In the genomic region with DNA sequence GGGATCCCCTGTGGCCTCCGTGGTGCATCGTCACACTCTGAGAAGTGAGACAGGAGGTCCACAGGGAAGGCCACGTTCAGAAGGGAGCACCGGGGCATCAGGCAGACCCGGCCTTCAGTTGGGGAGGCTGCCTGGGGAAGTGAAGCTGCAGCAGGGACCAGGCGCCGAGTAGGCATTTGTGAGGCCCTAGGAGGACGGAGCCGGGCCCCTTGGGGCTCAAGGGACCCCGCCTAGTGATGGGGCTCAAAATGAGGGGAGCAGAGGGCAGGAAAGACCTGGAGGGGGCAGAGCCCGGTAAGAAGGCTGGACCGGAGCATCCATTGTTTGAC, we compare ENCODE assay signal across 2 cellular contexts.
TF ChIP-seq lines count a peak whose summit lies in the region.

No MANE protein-coding gene starts in this region.

TF ChIP-seq in WTC11, 78 proteins besides CTCF, POLR2A, EP300 and RAD21:
- TF ChIP-seq, protein P1, sequence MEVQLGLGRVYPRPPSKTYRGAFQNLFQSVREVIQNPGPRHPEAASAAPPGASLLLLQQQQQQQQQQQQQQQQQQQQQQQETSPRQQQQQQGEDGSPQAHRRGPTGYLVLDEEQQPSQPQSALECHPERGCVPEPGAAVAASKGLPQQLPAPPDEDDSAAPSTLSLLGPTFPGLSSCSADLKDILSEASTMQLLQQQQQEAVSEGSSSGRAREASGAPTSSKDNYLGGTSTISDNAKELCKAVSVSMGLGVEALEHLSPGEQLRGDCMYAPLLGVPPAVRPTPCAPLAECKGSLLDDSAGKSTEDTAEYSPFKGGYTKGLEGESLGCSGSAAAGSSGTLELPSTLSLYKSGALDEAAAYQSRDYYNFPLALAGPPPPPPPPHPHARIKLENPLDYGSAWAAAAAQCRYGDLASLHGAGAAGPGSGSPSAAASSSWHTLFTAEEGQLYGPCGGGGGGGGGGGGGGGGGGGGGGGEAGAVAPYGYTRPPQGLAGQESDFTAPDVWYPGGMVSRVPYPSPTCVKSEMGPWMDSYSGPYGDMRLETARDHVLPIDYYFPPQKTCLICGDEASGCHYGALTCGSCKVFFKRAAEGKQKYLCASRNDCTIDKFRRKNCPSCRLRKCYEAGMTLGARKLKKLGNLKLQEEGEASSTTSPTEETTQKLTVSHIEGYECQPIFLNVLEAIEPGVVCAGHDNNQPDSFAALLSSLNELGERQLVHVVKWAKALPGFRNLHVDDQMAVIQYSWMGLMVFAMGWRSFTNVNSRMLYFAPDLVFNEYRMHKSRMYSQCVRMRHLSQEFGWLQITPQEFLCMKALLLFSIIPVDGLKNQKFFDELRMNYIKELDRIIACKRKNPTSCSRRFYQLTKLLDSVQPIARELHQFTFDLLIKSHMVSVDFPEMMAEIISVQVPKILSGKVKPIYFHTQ (CRISPR knock-in tag; IDR thresholded peaks at IDR 0.05) = peak; percentile 19; the same call in 1 of the 2 replicates
- no peak for TF ChIP-seq TCF7 (CRISPR knock-in tag; IDR thresholded peaks at IDR 0.05; ENCODE audit: low read depth)

TF ChIP-seq in HepG2, 621 proteins besides CTCF, POLR2A, EP300 and RAD21:
- TF ChIP-seq KAT8 (CRISPR knock-in tag; IDR thresholded peaks at IDR 0.05) = no peak
- TF ChIP-seq KDM3A (CRISPR knock-in tag; IDR thresholded peaks at IDR 0.05; ENCODE audit: low read depth) = no peak
- no peak for TF ChIP-seq ZBTB7B (CRISPR knock-in tag; IDR thresholded peaks at IDR 0.05)
- TF ChIP-seq, protein P2, sequence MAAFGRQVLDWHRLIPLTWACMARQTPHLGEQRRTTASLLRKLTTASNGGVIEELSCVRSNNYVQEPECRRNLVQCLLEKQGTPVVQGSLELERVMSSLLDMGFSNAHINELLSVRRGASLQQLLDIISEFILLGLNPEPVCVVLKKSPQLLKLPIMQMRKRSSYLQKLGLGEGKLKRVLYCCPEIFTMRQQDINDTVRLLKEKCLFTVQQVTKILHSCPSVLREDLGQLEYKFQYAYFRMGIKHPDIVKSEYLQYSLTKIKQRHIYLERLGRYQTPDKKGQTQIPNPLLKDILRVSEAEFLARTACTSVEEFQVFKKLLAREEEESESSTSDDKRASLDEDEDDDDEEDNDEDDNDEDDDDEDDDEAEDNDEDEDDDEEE (CRISPR knock-in tag; IDR thresholded peaks at IDR 0.05) = no peak
- TF ChIP-seq SUZ12 (IDR thresholded peaks at IDR 0.05; ENCODE audit: low read depth, low read length) = no peak
- TF ChIP-seq, protein P3, sequence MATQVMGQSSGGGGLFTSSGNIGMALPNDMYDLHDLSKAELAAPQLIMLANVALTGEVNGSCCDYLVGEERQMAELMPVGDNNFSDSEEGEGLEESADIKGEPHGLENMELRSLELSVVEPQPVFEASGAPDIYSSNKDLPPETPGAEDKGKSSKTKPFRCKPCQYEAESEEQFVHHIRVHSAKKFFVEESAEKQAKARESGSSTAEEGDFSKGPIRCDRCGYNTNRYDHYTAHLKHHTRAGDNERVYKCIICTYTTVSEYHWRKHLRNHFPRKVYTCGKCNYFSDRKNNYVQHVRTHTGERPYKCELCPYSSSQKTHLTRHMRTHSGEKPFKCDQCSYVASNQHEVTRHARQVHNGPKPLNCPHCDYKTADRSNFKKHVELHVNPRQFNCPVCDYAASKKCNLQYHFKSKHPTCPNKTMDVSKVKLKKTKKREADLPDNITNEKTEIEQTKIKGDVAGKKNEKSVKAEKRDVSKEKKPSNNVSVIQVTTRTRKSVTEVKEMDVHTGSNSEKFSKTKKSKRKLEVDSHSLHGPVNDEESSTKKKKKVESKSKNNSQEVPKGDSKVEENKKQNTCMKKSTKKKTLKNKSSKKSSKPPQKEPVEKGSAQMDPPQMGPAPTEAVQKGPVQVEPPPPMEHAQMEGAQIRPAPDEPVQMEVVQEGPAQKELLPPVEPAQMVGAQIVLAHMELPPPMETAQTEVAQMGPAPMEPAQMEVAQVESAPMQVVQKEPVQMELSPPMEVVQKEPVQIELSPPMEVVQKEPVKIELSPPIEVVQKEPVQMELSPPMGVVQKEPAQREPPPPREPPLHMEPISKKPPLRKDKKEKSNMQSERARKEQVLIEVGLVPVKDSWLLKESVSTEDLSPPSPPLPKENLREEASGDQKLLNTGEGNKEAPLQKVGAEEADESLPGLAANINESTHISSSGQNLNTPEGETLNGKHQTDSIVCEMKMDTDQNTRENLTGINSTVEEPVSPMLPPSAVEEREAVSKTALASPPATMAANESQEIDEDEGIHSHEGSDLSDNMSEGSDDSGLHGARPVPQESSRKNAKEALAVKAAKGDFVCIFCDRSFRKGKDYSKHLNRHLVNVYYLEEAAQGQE (IDR thresholded peaks at IDR 0.05; ENCODE audit: borderline replicate concordance in 1 of 2, low read depth in 1 of 2, low read length in 2 of 2) = no peak
- TF ChIP-seq GPN1 (CRISPR knock-in tag; IDR thresholded peaks at IDR 0.05; ENCODE audit: borderline replicate concordance) = no peak
- TF ChIP-seq GLI4 (CRISPR knock-in tag; IDR thresholded peaks at IDR 0.05; ENCODE audit: borderline replicate concordance) = no peak
- TF ChIP-seq ZNF781 (CRISPR knock-in tag; IDR thresholded peaks at IDR 0.05; ENCODE audit: borderline replicate concordance, not compliant biosample characterization) = no peak
- no peak for TF ChIP-seq ZNF468 (CRISPR knock-in tag; IDR thresholded peaks at IDR 0.05)
- TF ChIP-seq, protein P4, sequence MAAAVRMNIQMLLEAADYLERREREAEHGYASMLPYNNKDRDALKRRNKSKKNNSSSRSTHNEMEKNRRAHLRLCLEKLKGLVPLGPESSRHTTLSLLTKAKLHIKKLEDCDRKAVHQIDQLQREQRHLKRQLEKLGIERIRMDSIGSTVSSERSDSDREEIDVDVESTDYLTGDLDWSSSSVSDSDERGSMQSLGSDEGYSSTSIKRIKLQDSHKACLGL (CRISPR knock-in tag; IDR thresholded peaks at IDR 0.05) = no peak
- no peak for TF ChIP-seq CCAR2 (optimal IDR thresholded peaks at IDR 0.05; ENCODE audit: low read depth, low read length)
- TF ChIP-seq, protein P5, sequence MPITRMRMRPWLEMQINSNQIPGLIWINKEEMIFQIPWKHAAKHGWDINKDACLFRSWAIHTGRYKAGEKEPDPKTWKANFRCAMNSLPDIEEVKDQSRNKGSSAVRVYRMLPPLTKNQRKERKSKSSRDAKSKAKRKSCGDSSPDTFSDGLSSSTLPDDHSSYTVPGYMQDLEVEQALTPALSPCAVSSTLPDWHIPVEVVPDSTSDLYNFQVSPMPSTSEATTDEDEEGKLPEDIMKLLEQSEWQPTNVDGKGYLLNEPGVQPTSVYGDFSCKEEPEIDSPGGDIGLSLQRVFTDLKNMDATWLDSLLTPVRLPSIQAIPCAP (CRISPR knock-in tag; IDR thresholded peaks at IDR 0.05; ENCODE audit: low read depth) = no peak
- no peak for TF ChIP-seq ZNF614 (CRISPR knock-in tag; IDR thresholded peaks at IDR 0.05; ENCODE audit: borderline replicate concordance)
- no peak for TF ChIP-seq NKX3-1 (CRISPR knock-in tag; IDR thresholded peaks at IDR 0.05)
- TF ChIP-seq ZFP36 (IDR thresholded peaks at IDR 0.05; ENCODE audit: borderline replicate concordance, low read depth, low read length, partially characterized antibody) = no peak
- TF ChIP-seq TCF7 (IDR thresholded peaks at IDR 0.05; ENCODE audit: low read depth) = no peak
- no peak for TF ChIP-seq ZNF878 (CRISPR knock-in tag; IDR thresholded peaks at IDR 0.05)
